17 cellular contexts compared by ENCODE assay signal in the genomic region with DNA sequence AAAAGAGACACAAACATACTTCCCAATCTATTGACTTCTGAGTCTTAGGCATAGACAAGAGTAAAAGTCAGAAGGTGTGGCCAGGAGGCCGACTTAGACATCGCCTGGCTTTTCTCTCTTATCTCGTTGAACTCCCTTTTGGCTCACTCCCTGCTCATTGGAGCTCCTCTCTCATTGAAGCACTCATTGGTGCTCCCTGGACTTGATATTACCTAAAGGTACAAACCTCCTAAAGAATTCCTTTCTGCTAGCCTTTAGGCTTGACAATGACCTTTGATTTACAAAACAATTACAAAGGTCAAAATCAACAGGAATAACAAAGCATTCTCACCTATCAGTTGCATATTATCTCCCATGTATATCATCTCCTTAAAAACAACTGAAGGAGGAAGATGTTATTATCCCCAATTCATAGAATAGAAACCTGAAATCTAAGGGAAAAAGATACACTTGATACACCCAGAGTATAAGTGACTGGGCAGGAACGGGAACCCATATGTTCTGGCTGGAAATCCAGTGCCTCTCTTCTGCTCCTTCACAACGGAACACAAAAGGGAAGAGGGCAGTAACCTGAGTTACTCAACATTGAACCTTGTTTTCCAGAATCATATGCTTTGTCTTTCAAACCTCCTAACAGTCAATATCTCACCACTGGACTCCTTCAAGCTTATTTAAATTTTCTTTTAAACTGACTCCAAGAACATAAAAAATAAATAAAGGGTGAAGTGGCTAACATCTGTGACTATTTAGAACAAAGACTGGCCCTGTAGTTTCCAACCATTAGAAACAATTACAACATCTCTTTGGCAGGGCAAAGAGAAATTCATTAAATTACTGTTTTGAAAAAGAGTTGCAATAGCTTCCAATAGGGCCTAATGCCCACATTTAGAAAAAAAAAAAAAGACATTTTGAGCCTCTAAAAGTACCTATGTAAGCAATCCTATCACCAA.
DNase-seq lines count a peak whose midpoint lies in the region; ATAC-seq and FAIRE-seq lines count a peak whose summit lies in the region.
"Had no signal": no experiment of that assay in that cellular context is flagged by ENCODE, and none has a peak within 500 bp of the region (broad histone marks: within the 10 kb centered on the region; RNA-seq: fewer than 3 reads in every experiment).

No MANE protein-coding gene starts in this region.

- DNase-seq in GM04504 (ENCODE audit: low read depth) (peak; percentile 5), NCI-H446 treated with DMSO at 0.1 percent for 48 hours (lab: John Stamatoyannopoulos, UW) (peak; percentile 89), pons (ENCODE audit: low spot score) (peak; percentile 17), SKM-1 (lab: John Stamatoyannopoulos, UW; ENCODE audit: unreplicated experiment) (no peak), SW 1271 (lab: John Stamatoyannopoulos, UW) (no peak)
- DNase-seq: COR-L47, DMS153, EL, HCEC 1CT, NCI-H1417, NCI-H1930, NCI-H526, PC-9, SK-N-SH had no signal

- ATAC-seq in HG02885 (IDR thresholded peaks at IDR 0.05; ENCODE audit: poor library complexity, unreplicated experiment) (no peak), HG03159 (IDR thresholded peaks at IDR 0.05; ENCODE audit: unreplicated experiment) (no peak)

- FAIRE-seq in endometrium (lab: Jason Lieb, UNC) = peak; percentile 86

Comparison
In these comparisons a context has a peak if more than half of its experiments do, and no peak if none do; other contexts are left out.
1. DNase-seq: peak in GM04504 (single experiment), NCI-H446 treated with DMSO at 0.1 percent for 48 hours (single experiment) and pons (single experiment); none in SKM-1 (single experiment) and SW 1271 (0 of 2).